1 cellular context compared by ENCODE assay signal in the genomic region with DNA sequence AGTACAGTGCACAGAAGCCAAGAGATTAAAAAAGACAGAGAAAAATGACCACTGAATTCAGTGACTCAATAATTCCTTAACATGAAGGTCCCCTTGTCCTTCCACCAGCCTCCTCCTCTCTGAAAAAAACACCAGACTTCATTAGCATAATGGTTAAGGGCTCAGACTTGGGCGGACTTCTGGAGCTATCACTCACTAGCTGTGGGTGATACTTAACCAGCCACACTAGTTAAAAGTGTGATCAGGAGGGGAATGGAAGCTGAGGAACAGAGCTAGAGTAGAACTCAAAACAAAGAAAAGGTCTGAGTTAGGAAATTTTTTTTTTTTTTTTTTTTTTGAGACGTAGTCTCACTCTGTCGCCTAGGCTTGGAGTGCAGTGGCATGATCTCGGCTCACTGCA.
TF ChIP-seq lines count a peak whose summit lies in the region.

No MANE protein-coding gene starts in this region.

TF ChIP-seq in K562, 482 proteins besides CTCF, POLR2A, EP300 and RAD21 (continued from another document):
- TF ChIP-seq, protein P1, sequence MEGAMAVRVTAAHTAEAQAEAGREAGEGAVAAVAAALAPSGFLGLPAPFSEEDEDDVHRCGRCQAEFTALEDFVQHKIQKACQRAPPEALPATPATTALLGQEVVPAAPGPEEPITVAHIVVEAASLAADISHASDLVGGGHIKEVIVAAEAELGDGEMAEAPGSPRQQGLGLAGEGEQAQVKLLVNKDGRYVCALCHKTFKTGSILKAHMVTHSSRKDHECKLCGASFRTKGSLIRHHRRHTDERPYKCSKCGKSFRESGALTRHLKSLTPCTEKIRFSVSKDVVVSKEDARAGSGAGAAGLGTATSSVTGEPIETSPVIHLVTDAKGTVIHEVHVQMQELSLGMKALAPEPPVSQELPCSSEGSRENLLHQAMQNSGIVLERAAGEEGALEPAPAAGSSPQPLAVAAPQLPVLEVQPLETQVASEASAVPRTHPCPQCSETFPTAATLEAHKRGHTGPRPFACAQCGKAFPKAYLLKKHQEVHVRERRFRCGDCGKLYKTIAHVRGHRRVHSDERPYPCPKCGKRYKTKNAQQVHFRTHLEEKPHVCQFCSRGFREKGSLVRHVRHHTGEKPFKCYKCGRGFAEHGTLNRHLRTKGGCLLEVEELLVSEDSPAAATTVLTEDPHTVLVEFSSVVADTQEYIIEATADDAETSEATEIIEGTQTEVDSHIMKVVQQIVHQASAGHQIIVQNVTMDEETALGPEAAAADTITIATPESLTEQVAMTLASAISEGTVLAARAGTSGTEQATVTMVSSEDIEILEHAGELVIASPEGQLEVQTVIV (CRISPR knock-in tag; IDR thresholded peaks at IDR 0.05; ENCODE audit: borderline replicate concordance) = no peak
- TF ChIP-seq HLTF (IDR thresholded peaks at IDR 0.05) (no peak), SRSF9 (IDR thresholded peaks at IDR 0.05; ENCODE audit: borderline replicate concordance, low read depth, low read length) (no peak), ZNF384 (IDR thresholded peaks at IDR 0.05; ENCODE audit: low read depth, low read length) (0 out of 2 replicates have a peak, but pooled peaks have one; percentile 4), TAF1 (IDR thresholded peaks at IDR 0.05; ENCODE audit: control insufficient read depth, extremely low read depth, insufficient read depth, low read length, severe bottlenecking) (no peak)
- TF ChIP-seq, protein P2, sequence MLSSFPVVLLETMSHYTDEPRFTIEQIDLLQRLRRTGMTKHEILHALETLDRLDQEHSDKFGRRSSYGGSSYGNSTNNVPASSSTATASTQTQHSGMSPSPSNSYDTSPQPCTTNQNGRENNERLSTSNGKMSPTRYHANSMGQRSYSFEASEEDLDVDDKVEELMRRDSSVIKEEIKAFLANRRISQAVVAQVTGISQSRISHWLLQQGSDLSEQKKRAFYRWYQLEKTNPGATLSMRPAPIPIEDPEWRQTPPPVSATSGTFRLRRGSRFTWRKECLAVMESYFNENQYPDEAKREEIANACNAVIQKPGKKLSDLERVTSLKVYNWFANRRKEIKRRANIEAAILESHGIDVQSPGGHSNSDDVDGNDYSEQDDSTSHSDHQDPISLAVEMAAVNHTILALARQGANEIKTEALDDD (IDR thresholded peaks at IDR 0.05) = peak; percentile 99
- TF ChIP-seq, protein P3, sequence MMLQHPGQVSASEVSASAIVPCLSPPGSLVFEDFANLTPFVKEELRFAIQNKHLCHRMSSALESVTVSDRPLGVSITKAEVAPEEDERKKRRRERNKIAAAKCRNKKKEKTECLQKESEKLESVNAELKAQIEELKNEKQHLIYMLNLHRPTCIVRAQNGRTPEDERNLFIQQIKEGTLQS (IDR thresholded peaks at IDR 0.05) = 0 out of 2 replicates have a peak, but pooled peaks have one; percentile 20
- TF ChIP-seq, protein P3 (CRISPR knock-in tag; conservative IDR thresholded peaks at IDR 0.05) = no peak
- TF ChIP-seq, protein P4, sequence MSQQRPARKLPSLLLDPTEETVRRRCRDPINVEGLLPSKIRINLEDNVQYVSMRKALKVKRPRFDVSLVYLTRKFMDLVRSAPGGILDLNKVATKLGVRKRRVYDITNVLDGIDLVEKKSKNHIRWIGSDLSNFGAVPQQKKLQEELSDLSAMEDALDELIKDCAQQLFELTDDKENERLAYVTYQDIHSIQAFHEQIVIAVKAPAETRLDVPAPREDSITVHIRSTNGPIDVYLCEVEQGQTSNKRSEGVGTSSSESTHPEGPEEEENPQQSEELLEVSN (IDR thresholded peaks at IDR 0.05; ENCODE audit: borderline replicate concordance in 1 of 2, extremely low read depth in 1 of 2, insufficient read depth in 1 of 2, insufficient read length in 1 of 2, low read depth in 1 of 2, low read length in 1 of 2, poor library complexity in 1 of 2, severe bottlenecking in 1 of 2) = no peak
TF ChIP-seq in K562: peak in this region for 5.
